In the genomic region with DNA sequence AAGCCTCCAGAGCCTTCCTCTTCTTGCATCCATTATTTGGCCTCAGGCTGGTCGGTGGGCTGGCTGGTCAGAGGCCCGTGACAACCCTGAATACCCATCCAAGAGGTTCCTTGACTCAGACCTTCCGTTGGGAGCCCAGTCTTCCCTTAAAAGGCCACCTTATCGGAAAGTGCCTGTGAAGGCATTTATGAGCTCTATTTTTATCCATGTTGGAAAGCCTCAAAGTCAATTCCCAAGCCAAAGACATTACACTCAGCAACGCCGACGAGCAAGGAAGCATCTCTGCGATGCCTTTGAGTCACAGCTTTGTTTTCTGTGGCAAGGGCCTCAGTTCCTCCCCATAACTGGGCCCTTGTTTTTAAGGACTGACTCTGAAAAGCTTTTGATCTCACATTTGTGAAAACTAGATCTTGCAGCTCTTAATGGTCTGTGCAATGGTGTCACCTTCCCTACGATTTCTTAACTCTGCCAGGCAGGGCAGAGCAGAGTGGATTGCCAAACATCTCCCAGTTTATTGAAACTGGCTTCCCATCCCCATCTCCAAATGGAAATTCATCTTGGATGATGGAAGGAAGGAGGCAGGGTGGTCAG, we compare ENCODE assay signal across 12 cellular contexts. TPM values are rescaled to one million over a fixed set of nuclear protein-coding genes. Genes with fewer than 3 reads are reported as not detected.
DNase-seq lines count a peak whose midpoint lies in the region; TF ChIP-seq lines count a peak whose summit lies in the region.
"Had no signal": no experiment of that assay in that cellular context is flagged by ENCODE, and none has a peak within 500 bp of the region (broad histone marks: within the 10 kb centered on the region; RNA-seq: fewer than 3 reads in every experiment).

No MANE protein-coding gene starts in this region.

- no peaks in the 10 kb centered on the region for H3K79me2 ChIP-seq in hepatocyte

- H3K9me3 ChIP-seq in hepatocyte (ENCODE audit: low read depth) (no peaks in the 10 kb centered on the region), BE2C (no peaks in the 10 kb centered on the region)
- H3K9me3 ChIP-seq: BLaER1 treated with 17β-estradiol and CSF1 and Interleukin-3, amounts not matched to agents 10 nM and 100 nM had no signal

- H3K27ac ChIP-seq in hepatocyte (peak overlapping the region; percentile 58), rectal smooth muscle tissue (ENCODE audit: low read depth, low read length) (peak overlapping the region; percentile 92)
- H3K27ac ChIP-seq: BLaER1 treated with 17β-estradiol and CSF1 and Interleukin-3, amounts not matched to agents 10 nM and 100 nM had no signal

- no peaks in the 10 kb centered on the region for H3K9me2 ChIP-seq in hepatocyte (replicated peaks; ENCODE audit: insufficient read depth)

- TF ChIP-seq CTCF in cardiac fibroblast (IDR thresholded peaks at IDR 0.05; ENCODE audit: low read depth, low read length) (no peak), hepatocyte (IDR thresholded peaks at IDR 0.05; ENCODE audit: poor library complexity) (no peak), BE2C (IDR thresholded peaks at IDR 0.05; ENCODE audit: low read depth, low read length) (no peak)

- peaks cover 5% of the 10 kb centered on the region for H3K27me3 ChIP-seq in hepatocyte
- H3K27me3 ChIP-seq in rectal smooth muscle tissue (ENCODE audit: control insufficient read depth, insufficient read depth, low read length): no peaks in the 10 kb centered on the region
- peaks cover 16% of the 10 kb centered on the region for H3K27me3 ChIP-seq in BE2C
- H3K27me3 ChIP-seq: BLaER1 treated with 17β-estradiol and CSF1 and Interleukin-3, amounts not matched to agents 10 nM and 100 nM had no signal

- DNase-seq in EH (ENCODE audit: low read depth) (peak; percentile 99), cardiac fibroblast (ENCODE audit: low read depth in 2 of 2) (peak; percentile 76 to 89), hepatocyte (ENCODE audit: low spot score) (peak; percentile 19), globus pallidus (ENCODE audit: low spot score) (no peak), BE2C (no peak), NCI-H2029 treated with DMSO at 0.1 percent for 48 hours (lab: John Stamatoyannopoulos, UW) (no peak)
- no peak for DNase-seq in activated CD8-positive, alpha-beta memory T cell treated with anti-CD3 and anti-CD28 coated beads, Interleukin-2, amount 50 U/mL, for 4 hours
- DNase-seq: NCI-H526, small intestine, T-helper 17 cell had no signal

- H3K9ac ChIP-seq in rectal smooth muscle tissue (ENCODE audit: low read length): no peak overlapping the region
- H3K9ac ChIP-seq: BLaER1 treated with 17β-estradiol and CSF1 and Interleukin-3, amounts not matched to agents 10 nM and 100 nM had no signal

- no peaks in the 10 kb centered on the region for H4K20me1 ChIP-seq in hepatocyte (ENCODE audit: insufficient read depth, poor library complexity, severe bottlenecking)
- H4K20me1 ChIP-seq: BLaER1 treated with 17β-estradiol and CSF1 and Interleukin-3, amounts not matched to agents 10 nM and 100 nM had no signal

- no peak overlapping the region for H2AFZ ChIP-seq in hepatocyte

- H3K36me3 ChIP-seq in hepatocyte (replicated peaks; ENCODE audit: insufficient read depth, low read depth) (no peaks in the 10 kb centered on the region), rectal smooth muscle tissue (ENCODE audit: control insufficient read depth, insufficient read depth, low read length) (no peaks in the 10 kb centered on the region), BE2C (no peaks in the 10 kb centered on the region)
- H3K36me3 ChIP-seq: BLaER1 treated with 17β-estradiol and CSF1 and Interleukin-3, amounts not matched to agents 10 nM and 100 nM had no signal

- H3K4me3 ChIP-seq in cardiac fibroblast (replicated peaks in 1 of 2; ENCODE audit: low read depth in 2 of 2, low read length in 2 of 2): no peak overlapping the region
- H3K4me3 ChIP-seq in hepatocyte: no peak overlapping the region
- H3K4me3 ChIP-seq in rectal smooth muscle tissue (ENCODE audit: low read length): peak overlapping the region; percentile 26
- H3K4me3 ChIP-seq in BE2C (ENCODE audit: low read depth, low read length): no peak overlapping the region
- H3K4me3 ChIP-seq: BLaER1 treated with 17β-estradiol and CSF1 and Interleukin-3, amounts not matched to agents 10 nM and 100 nM had no signal

- no peak overlapping the region for H3K4me2 ChIP-seq in hepatocyte

- H3K4me1 ChIP-seq in hepatocyte (ENCODE audit: insufficient read depth): no peaks in the 10 kb centered on the region
- H3K4me1 ChIP-seq in rectal smooth muscle tissue (ENCODE audit: control insufficient read depth, insufficient read depth, low read length): peaks cover 27% of the 10 kb centered on the region
- H3K4me1 ChIP-seq in BE2C: no peaks in the 10 kb centered on the region

- 70% methylated on average over 9 of the region's 9 CpGs for WGBS in hepatocyte (ENCODE audit: low lambda C conversion rate, missing lambda C conversion rate)

RNA-seq across cellular contexts. Expression of a gene that starts 13.3 kb away (rescaled TPM):
- 46.5 and 51.2 TPM in 2 replicates for total RNA-seq in hepatocyte
- polyA plus RNA-seq in hepatocyte: 65.7 and 77.3 TPM in 2 replicates
- polyA plus RNA-seq in BE2C (2012; ENCODE audit: insufficient read depth, insufficient read length, low read depth): 77.2 TPM

RNA-seq across cellular contexts. Expression of a gene that starts 16.6 kb away (rescaled TPM):
- 99.8 and 141 TPM in 2 replicates for total RNA-seq in hepatocyte
- 98.1 and 113 TPM in 2 replicates for polyA plus RNA-seq in hepatocyte
- 250 TPM for polyA plus RNA-seq in BE2C (2012; ENCODE audit: insufficient read depth, insufficient read length, low read depth)

Comparison
In these comparisons a context has a peak if more than half of its experiments do, and no peak if none do; other contexts are left out.
1. DNase-seq: peak in EH (single experiment), cardiac fibroblast (2 of 2) and hepatocyte (single experiment); none in globus pallidus (single experiment), BE2C (single experiment), NCI-H2029 treated with DMSO at 0.1 percent for 48 hours (single experiment) and activated CD8-positive, alpha-beta memory T cell treated with anti-CD3 and anti-CD28 coated beads, Interleukin-2, amount 50 U/mL, for 4 hours (single experiment).